13 cellular contexts compared by ENCODE assay signal in genomic region chr9:82934949-82935348, GRCh38.
DNase-seq lines count a peak whose midpoint lies in the region; ATAC-seq, FAIRE-seq and TF ChIP-seq lines count a peak whose summit lies in the region.
"Had no signal": no experiment of that assay in that cellular context is flagged by ENCODE, and none has a peak within 500 bp of the region (broad histone marks: within the 10 kb centered on the region; RNA-seq: fewer than 3 reads in every experiment).

No MANE protein-coding gene starts in this region.

- H3K9me3 ChIP-seq in AG04450 (ENCODE audit: control insufficient read depth, insufficient read depth, low read length) (no peaks in the 10 kb centered on the region), adipocyte (ENCODE audit: control insufficient read depth, low read length) (no peaks in the 10 kb centered on the region)

- peak; percentile 10 for DNase-seq in AG04450 (ENCODE audit: low read depth, low spot score)
- DNase-seq in HT1080 (ENCODE audit: low read depth) = peak; percentile 87
- DNase-seq in adipocyte (ENCODE audit: low read depth) = peak; percentile 52
- no peak for DNase-seq in NCI-H1092 treated with DMSO at 0.1 percent for 48 hours (lab: John Stamatoyannopoulos, UW)
- DNase-seq in NCI-H187 treated with DMSO at 0.1 percent for 48 hours (lab: John Stamatoyannopoulos, UW) = no peak
- DNase-seq: activated T-cell treated with anti-CD3 and anti-CD28 coated beads, Interleukin-2, amount 50 U/mL, for 4 hours; C1 segment of cervical spinal cord; effector memory CD4-positive, alpha-beta T cell; NCI-H2107 had no signal

- H3K27ac ChIP-seq in AG04450 (ENCODE audit: low read depth, low read length) = no peak overlapping the region

- H3K4me3 ChIP-seq in AG04450 (ENCODE audit: low read depth, low read length) = no peak overlapping the region
- no peak overlapping the region for H3K4me3 ChIP-seq in adipocyte (ENCODE audit: low read length)
- H3K4me3 ChIP-seq: lung had no signal

- POLR2A ChIA-PET in AG04450 (lab: Yijun Ruan, JAX) = no interaction called here

- CTCF ChIA-PET in AG04450 (lab: Charles Lee) = no interaction called here

- H3K9ac ChIP-seq in adipocyte (ENCODE audit: low read length) = no peak overlapping the region

- H3K36me3 ChIP-seq in adipocyte (ENCODE audit: control insufficient read depth, insufficient read depth, low read length, severe bottlenecking) = no peaks in the 10 kb centered on the region

- no peak for ATAC-seq in activated CD4-positive, CD25-positive, alpha-beta regulatory T cell treated with anti-CD3 and anti-CD28 coated beads, Interleukin-2, amount 50 U/mL, for 24 hours
- ATAC-seq in GM19351 (IDR thresholded peaks at IDR 0.05; ENCODE audit: unreplicated experiment) = no peak
- ATAC-seq: activated T-cell treated with anti-CD3 and anti-CD28 coated beads, Interleukin-2, amount 50 U/mL, for 4 hours had no signal

- H3K4me1 ChIP-seq in adipocyte (ENCODE audit: control insufficient read depth, insufficient read depth, low read length) = no peaks in the 10 kb centered on the region

- no peaks in the 10 kb centered on the region for H3K27me3 ChIP-seq in AG04450 (ENCODE audit: control insufficient read depth, insufficient read depth, low read length)
- no peaks in the 10 kb centered on the region for H3K27me3 ChIP-seq in adipocyte (replicated peaks; ENCODE audit: control insufficient read depth, insufficient read depth, low read length)

- FAIRE-seq in islet of Langerhans (lab: Jason Lieb, UNC) = peak; percentile 71

- no peak for TF ChIP-seq CTCF in AG04450 (IDR thresholded peaks at IDR 0.05; ENCODE audit: low read depth, low read length)

Comparison
In these comparisons a context has a peak if more than half of its experiments do, and no peak if none do; other contexts are left out.
1. DNase-seq: peak in AG04450 (single experiment), HT1080 (single experiment) and adipocyte (single experiment); none in NCI-H1092 treated with DMSO at 0.1 percent for 48 hours (single experiment) and NCI-H187 treated with DMSO at 0.1 percent for 48 hours (single experiment).